Comparison of ENCODE assay signal across 11 cellular contexts in genomic region chr10:48605786-48606529, GRCh38. TPM values are rescaled to one million over a fixed set of nuclear protein-coding genes. Genes with fewer than 3 reads are reported as not detected.
A peak's percentile ranks its signal among the peaks of the same experiment; 100 is the strongest.
DNase-seq lines count a peak whose midpoint lies in the region; ATAC-seq and TF ChIP-seq lines count a peak whose summit lies in the region.
"Had no signal": no experiment of that assay in that cellular context is flagged by ENCODE, and none has a peak within 500 bp of the region (broad histone marks: within the 10 kb centered on the region; RNA-seq: fewer than 3 reads in every experiment).

No MANE protein-coding gene starts in this region.

- no peak for ATAC-seq in GM23338
- peak; percentile 1; the same call in 1 of the 2 replicates for ATAC-seq in PC-3
- ATAC-seq in gastrocnemius medialis: no peak
- no peak for ATAC-seq in mucosa of descending colon

- no peak for TF ChIP-seq POLR2A in gastrocnemius medialis (IDR thresholded peaks at IDR 0.05)

- no peak overlapping the region; the same call in 2 of the 3 replicates for H3K4me3 Mint-ChIP-seq in GM23338
- no peak overlapping the region for H3K4me3 Mint-ChIP-seq in endothelial cell (ENCODE audit: unreplicated experiment)
- H3K4me3 Mint-ChIP-seq: activated CD8-positive, alpha-beta T cell treated with anti-CD3 and anti-CD28 coated beads, Interleukin-2, amount 10 ng/mL, durations not matched to agents 7 days and 5 days had no signal

- H3K9me2 ChIP-seq in GM23338 (ENCODE audit: insufficient read depth) (no peaks in the 10 kb centered on the region), PC-3 (replicated peaks; ENCODE audit: low read length) (no peaks in the 10 kb centered on the region)

- DNase-seq in GM23338 (ENCODE audit: low spot score) (no peak), PC-3 (peak; percentile 72), endothelial cell (ENCODE audit: low spot score) (no peak), gastrocnemius medialis (no peak), NCI-H748 treated with DMSO at 0.1 percent for 48 hours (lab: John Stamatoyannopoulos, UW) (no peak), mucosa of descending colon (no peak), ACHN (no peak)
- DNase-seq: activated CD8-positive, alpha-beta T cell treated with anti-CD3 and anti-CD28 coated beads, Interleukin-2, amount 10 ng/mL, durations not matched to agents 7 days and 5 days; effector CD8-positive, alpha-beta T cell had no signal

- H3K9me3 ChIP-seq in PC-3 (ENCODE audit: low read length) (no peaks in the 10 kb centered on the region), gastrocnemius medialis (no peaks in the 10 kb centered on the region), mucosa of descending colon (no peaks in the 10 kb centered on the region)
- H3K9me3 ChIP-seq: suprapubic skin had no signal

- intact Hi-C loops in PC-3 (cut with micrococcal nuclease) (loop anchor here (2.0 kb wide), 1 partner anchor 51 kb away; no protein-coding TSS in a partner anchor), gastrocnemius medialis (cut with DNase I; ENCODE audit: low total_unique reads) (no loop called here), mucosa of descending colon (cut with DNase I, micrococcal nuclease) (no loop called here)

- no peak overlapping the region for H2AFZ ChIP-seq in GM23338
- H2AFZ ChIP-seq in PC-3 (ENCODE audit: low read length): no peak overlapping the region
- H2AFZ ChIP-seq: hepatocyte had no signal

- in situ Hi-C loops in gastrocnemius medialis (cut with MboI; ENCODE audit: low sequenced_read_pairs in 4 of 4) (no loop called here), ACHN (cut with HindIII; ENCODE audit: low pct_ligation_motif_present, low pct_unique_long_range_greater_than_20kb, low sequenced_read_pairs) (no loop called here)

- H3K27ac ChIP-seq in GM23338 (ENCODE audit: low read depth) (no peak overlapping the region), PC-3 (ENCODE audit: low read length) (peak overlapping the region; percentile 67), gastrocnemius medialis (peak overlapping the region; percentile 54 to 65 (median 64))
- H3K27ac ChIP-seq: hepatocyte, suprapubic skin had no signal

- BruUV-seq in PC-3 (replicated peaks; lab: Mats Ljungman, UMichigan): no TSS peak

- TF ChIP-seq CTCF in GM23338 (conservative IDR thresholded peaks at IDR 0.05; ENCODE audit: low read depth in 2 of 2): no peak
- no peak for TF ChIP-seq CTCF in PC-3 (conservative IDR thresholded peaks at IDR 0.05; ENCODE audit: low read depth, low read length)
- TF ChIP-seq CTCF in endothelial cell (IDR thresholded peaks at IDR 0.05; ENCODE audit: unreplicated experiment): no peak
- no peak for TF ChIP-seq CTCF in gastrocnemius medialis (IDR thresholded peaks at IDR 0.05 in 4 of 5, conservative IDR thresholded peaks at IDR 0.05 in 1 of 5)
- TF ChIP-seq CTCF in mucosa of descending colon (IDR thresholded peaks at IDR 0.05): no peak

- H3K27ac Mint-ChIP-seq in GM23338: no peak overlapping the region
- peak overlapping the region; percentile 7 for H3K27ac Mint-ChIP-seq in endothelial cell (ENCODE audit: unreplicated experiment)
- H3K27ac Mint-ChIP-seq: activated CD8-positive, alpha-beta T cell treated with anti-CD3 and anti-CD28 coated beads, Interleukin-2, amount 10 ng/mL, durations not matched to agents 7 days and 5 days had no signal

- H3K4me2 ChIP-seq in GM23338: peak overlapping the region; percentile 89; the same call in 1 of the 2 replicates
- peak overlapping the region; percentile 99 for H3K4me2 ChIP-seq in PC-3 (ENCODE audit: low read length)

- H3K27me3 ChIP-seq in GM23338 (ENCODE audit: insufficient read depth) (peaks cover 29% of the 10 kb centered on the region), PC-3 (ENCODE audit: low read length) (no peaks in the 10 kb centered on the region), gastrocnemius medialis (peaks cover 6 to 11% (median 9%) of the 10 kb centered on the region in 3 donors)

- H3K79me2 ChIP-seq in GM23338 (replicated peaks; ENCODE audit: insufficient read depth) (no peaks in the 10 kb centered on the region; the same call in 1 of the 2 replicates), PC-3 (ENCODE audit: low read length) (peaks cover 36% of the 10 kb centered on the region)
- H3K79me2 ChIP-seq: hepatocyte had no signal

- H3K4me3 ChIP-seq in GM23338: no peak overlapping the region
- no peak overlapping the region for H3K4me3 ChIP-seq in PC-3 (ENCODE audit: low read length)
- H3K4me3 ChIP-seq in gastrocnemius medialis: no peak overlapping the region
- no peak overlapping the region for H3K4me3 ChIP-seq in mucosa of descending colon
- H3K4me3 ChIP-seq: hepatocyte had no signal

- H3K9ac ChIP-seq in PC-3 (ENCODE audit: low read length): no peak overlapping the region

- H4K20me1 ChIP-seq in GM23338 (replicated peaks; ENCODE audit: insufficient read depth) (no peaks in the 10 kb centered on the region), PC-3 (ENCODE audit: low read length) (no peaks in the 10 kb centered on the region; the same call in none of the 2 replicates)

- H3K36me3 ChIP-seq in GM23338 (ENCODE audit: insufficient read depth) (no peaks in the 10 kb centered on the region), PC-3 (ENCODE audit: low read depth, low read length) (no peaks in the 10 kb centered on the region), gastrocnemius medialis (no peaks in the 10 kb centered on the region), mucosa of descending colon (ENCODE audit: low read depth) (no peaks in the 10 kb centered on the region)
- H3K36me3 ChIP-seq: suprapubic skin had no signal

- H3K4me1 ChIP-seq in GM23338 (ENCODE audit: insufficient read depth) (peaks cover 23% of the 10 kb centered on the region; the same call in 1 of the 2 replicates), PC-3 (ENCODE audit: insufficient read depth, low read length) (peaks cover 60% of the 10 kb centered on the region), gastrocnemius medialis (peaks cover 5 to 6% of the 10 kb centered on the region in 2 donors), mucosa of descending colon (ENCODE audit: low read depth) (peaks cover 12% of the 10 kb centered on the region)

- no peaks in the 10 kb centered on the region for H3K36me3 Mint-ChIP-seq in GM23338 (ENCODE audit: low read depth)
- no peaks in the 10 kb centered on the region for H3K36me3 Mint-ChIP-seq in endothelial cell (ENCODE audit: low read depth, unreplicated experiment)

- H3F3A ChIP-seq in GM23338 (replicated peaks; ENCODE audit: low read depth): no peaks in the 10 kb centered on the region
- no peaks in the 10 kb centered on the region for H3F3A ChIP-seq in PC-3 (ENCODE audit: low read length, unreplicated experiment)

- POLR2A ChIA-PET in PC-3 (lab: Charles Lee; ENCODE audit: unreplicated experiment): no interaction called here

- H3K9me3 Mint-ChIP-seq in GM23338 (no peaks in the 10 kb centered on the region), endothelial cell (ENCODE audit: unreplicated experiment) (no peaks in the 10 kb centered on the region)

- CTCF ChIA-PET in PC-3 (lab: Charles Lee): interaction anchor here (0.6 to 3.3 kb wide), 2 partner anchors 11 to 50 kb away, joined by 3 to 60 read pairs; no protein-coding TSS in a partner anchor

- H3K4me1 Mint-ChIP-seq in GM23338: peaks cover 22% of the 10 kb centered on the region
- H3K4me1 Mint-ChIP-seq in endothelial cell (ENCODE audit: unreplicated experiment): peaks cover 8% of the 10 kb centered on the region

- H3K27me3 Mint-ChIP-seq in GM23338 (ENCODE audit: insufficient read depth, low read depth, poor library complexity) (peaks cover 29% of the 10 kb centered on the region), endothelial cell (ENCODE audit: unreplicated experiment) (peaks cover 5% of the 10 kb centered on the region)

TF ChIP-seq in GM23338, 12 proteins besides CTCF, POLR2A, EP300 and RAD21 (continues in another document):
- TF ChIP-seq REST (IDR thresholded peaks at IDR 0.05; ENCODE audit: unreplicated experiment): no peak
- no peak for TF ChIP-seq ZNF114 (CRISPR knock-in tag; IDR thresholded peaks at IDR 0.05)
- no peak for TF ChIP-seq JUNB (IDR thresholded peaks at IDR 0.05; ENCODE audit: unreplicated experiment)
- no peak for TF ChIP-seq EZH2 (IDR thresholded peaks at IDR 0.05; ENCODE audit: low read depth, unreplicated experiment)
- TF ChIP-seq ZNF331 (CRISPR knock-in tag; IDR thresholded peaks at IDR 0.05; ENCODE audit: low read depth): no peak

RNA-seq across cellular contexts. Expression of gene ARHGAP22, which starts 1.1 kb away (rescaled TPM):
- total RNA-seq in GM23338 (2014; rRNA removed; shearing (Covaris generic)): 10.7 and 11.3 TPM in 2 replicates
- polyA plus RNA-seq in GM23338 (2016; fragmentation: Nextera tagmentation; extraction: Ambion mirVana): 4.8 and 5.5 TPM in 2 replicates
- 12.2 and 14.9 TPM in 2 replicates for total RNA-seq in PC-3 (2014; rRNA removed)
- total RNA-seq in endothelial cell (ENCODE audit: unreplicated experiment): 1.9 TPM
- total RNA-seq in gastrocnemius medialis: under 1 TPM in 3 of 4 donors, not detected in 1; 0.69 to 0.92 (median 0.72) TPM
- total RNA-seq in mucosa of descending colon: 1 to 10 TPM in 2 of 3 donors, under 1 TPM in 1; 0.93 to 5.9 (median 1.3) TPM
- total RNA-seq: activated CD8-positive, alpha-beta T cell treated with anti-CD3 and anti-CD28 coated beads, Interleukin-2, amount 10 ng/mL, durations not matched to agents 7 days and 5 days had no signal
